In the genomic region with DNA sequence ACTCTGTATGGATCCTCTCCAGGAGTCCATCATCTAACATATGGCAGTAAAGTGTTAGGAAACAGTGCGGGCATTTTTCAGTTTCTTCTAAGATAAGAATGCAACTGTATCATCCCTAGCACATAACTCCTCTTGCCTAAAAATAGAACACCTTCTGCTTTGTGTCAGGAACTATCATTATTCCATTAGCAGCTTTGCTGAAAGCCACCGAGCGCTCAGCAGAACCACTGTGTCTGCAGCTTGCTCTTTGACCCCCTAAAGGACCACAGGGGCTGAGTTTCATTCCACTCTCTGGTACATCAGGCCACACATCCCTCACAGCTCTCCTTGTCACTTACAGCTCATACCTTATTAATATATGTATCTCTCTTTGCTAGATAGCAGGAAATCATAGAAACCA, we compare ENCODE assay signal across 19 cellular contexts.
DNase-seq lines count a peak whose midpoint lies in the region; ATAC-seq and TF ChIP-seq lines count a peak whose summit lies in the region.
"Had no signal": no experiment of that assay in that cellular context is flagged by ENCODE, and none has a peak within 500 bp of the region (broad histone marks: within the 10 kb centered on the region; RNA-seq: fewer than 3 reads in every experiment).

No MANE protein-coding gene starts in this region.

- 31 to 43% methylated on average over 3 of the region's 3 CpGs for WGBS in heart right ventricle, 2 donors

- no peak overlapping the region for H3K9ac ChIP-seq in neural cell (ENCODE audit: low read length)

- H3K4me3 ChIP-seq in right atrium auricular region (no peak overlapping the region), heart right ventricle (no peak overlapping the region), neural cell (ENCODE audit: low read length) (no peak overlapping the region)
- H3K4me3 ChIP-seq: A549 had no signal

- H4K20me1 ChIP-seq in neural cell (ENCODE audit: insufficient read depth): no peaks in the 10 kb centered on the region

- TF ChIP-seq CTCF in right atrium auricular region (IDR thresholded peaks at IDR 0.05) (no peak), heart right ventricle (IDR thresholded peaks at IDR 0.05) (no peak), neural cell (IDR thresholded peaks at IDR 0.05; ENCODE audit: poor library complexity, severe bottlenecking) (no peak)

- H3K27ac ChIP-seq in right atrium auricular region (no peak overlapping the region), heart right ventricle (peak overlapping the region in 2 of 10 donors; percentile 22 to 57), neural cell (ENCODE audit: low read length) (peak overlapping the region; percentile 11)
- H3K27ac ChIP-seq: 22Rv1, A549, C4-2B had no signal

- H3K27me3 ChIP-seq in right atrium auricular region (no peaks in the 10 kb centered on the region), heart right ventricle (no peaks in the 10 kb centered on the region), neural cell (ENCODE audit: insufficient read depth, low read depth, low read length) (no peaks in the 10 kb centered on the region)

- no peaks in the 10 kb centered on the region for H3F3A ChIP-seq in neural cell (ENCODE audit: insufficient read depth, low read length, poor library complexity, severe bottlenecking)

- no peak overlapping the region for H3K4me2 ChIP-seq in neural cell (ENCODE audit: low read length)
- H3K4me2 ChIP-seq: A549 had no signal

- no peak overlapping the region for H2AFZ ChIP-seq in neural cell (ENCODE audit: low read depth, low read length)

- H3K9me2 ChIP-seq in neural cell (ENCODE audit: insufficient read depth, low read length): no peaks in the 10 kb centered on the region

- H3K79me2 ChIP-seq in neural cell (replicated peaks; ENCODE audit: insufficient read depth, low read length): no peaks in the 10 kb centered on the region

- no peaks in the 10 kb centered on the region for H3K36me3 ChIP-seq in right atrium auricular region
- H3K36me3 ChIP-seq in heart right ventricle: no peaks in the 10 kb centered on the region
- H3K36me3 ChIP-seq in neural cell (ENCODE audit: insufficient read depth, low read length): no peaks in the 10 kb centered on the region

- ATAC-seq in Right ventricle myocardium inferior (peak; percentile 52), heart right ventricle (peak; percentile 15 to 86 (median 46)), GM21737 (IDR thresholded peaks at IDR 0.05; ENCODE audit: unreplicated experiment) (no peak)
- ATAC-seq: A549 had no signal

- intact Hi-C loops in Right ventricle myocardium inferior (cut with DNase I) (no loop called here), heart right ventricle (cut with DNase I) (no loop called here)

- no peak for TF ChIP-seq RAD21 in neural cell (conservative IDR thresholded peaks at IDR 0.05)

- no peak for TF ChIP-seq EP300 in neural cell (conservative IDR thresholded peaks at IDR 0.05; ENCODE audit: poor library complexity, severe bottlenecking)

- DNase-seq in Right ventricle myocardium inferior (ENCODE audit: missing footprints) (no peak), right atrium auricular region (ENCODE audit: low spot score) (no peak), LHCN-M2 (ENCODE audit: low read depth) (peak; percentile 12), heart right ventricle (no peak), kidney glomerular epithelial cell (lab: John Stamatoyannopoulos, UW) (no peak)
- DNase-seq in stimulated activated CD4-positive, alpha-beta T cell treated with anti-CD3 and anti-CD28 coated beads, Interleukin-4, amount 100 ng/mL, for 1 hour: no peak
- DNase-seq: AML-193; Caco-2; CD4-positive, alpha-beta T cell; DMS153; DMS79; GF-D8; GOT3; H9 had no signal

- H3K4me1 ChIP-seq in right atrium auricular region: peaks cover 0 to 10% of the 10 kb centered on the region in 2 donors
- H3K4me1 ChIP-seq in heart right ventricle: peaks cover 0 to 10% (median 0%) of the 10 kb centered on the region in 9 donors
- H3K4me1 ChIP-seq: A549, Caco-2 had no signal

- no peaks in the 10 kb centered on the region for H3K9me3 ChIP-seq in right atrium auricular region
- H3K9me3 ChIP-seq in heart right ventricle: peaks cover 0 to 8% (median 0%) of the 10 kb centered on the region in 11 donors
- no peaks in the 10 kb centered on the region for H3K9me3 ChIP-seq in neural cell (ENCODE audit: low read length)
- H3K9me3 ChIP-seq: A549 had no signal

TF ChIP-seq in neural cell, 6 proteins besides CTCF, POLR2A, EP300 and RAD21:
- TF ChIP-seq MXI1 (conservative IDR thresholded peaks at IDR 0.05; ENCODE audit: poor library complexity, severe bottlenecking) (no peak), POLR2AphosphoS5 (IDR thresholded peaks at IDR 0.05) (peak; percentile 25)
